In the genomic region with DNA sequence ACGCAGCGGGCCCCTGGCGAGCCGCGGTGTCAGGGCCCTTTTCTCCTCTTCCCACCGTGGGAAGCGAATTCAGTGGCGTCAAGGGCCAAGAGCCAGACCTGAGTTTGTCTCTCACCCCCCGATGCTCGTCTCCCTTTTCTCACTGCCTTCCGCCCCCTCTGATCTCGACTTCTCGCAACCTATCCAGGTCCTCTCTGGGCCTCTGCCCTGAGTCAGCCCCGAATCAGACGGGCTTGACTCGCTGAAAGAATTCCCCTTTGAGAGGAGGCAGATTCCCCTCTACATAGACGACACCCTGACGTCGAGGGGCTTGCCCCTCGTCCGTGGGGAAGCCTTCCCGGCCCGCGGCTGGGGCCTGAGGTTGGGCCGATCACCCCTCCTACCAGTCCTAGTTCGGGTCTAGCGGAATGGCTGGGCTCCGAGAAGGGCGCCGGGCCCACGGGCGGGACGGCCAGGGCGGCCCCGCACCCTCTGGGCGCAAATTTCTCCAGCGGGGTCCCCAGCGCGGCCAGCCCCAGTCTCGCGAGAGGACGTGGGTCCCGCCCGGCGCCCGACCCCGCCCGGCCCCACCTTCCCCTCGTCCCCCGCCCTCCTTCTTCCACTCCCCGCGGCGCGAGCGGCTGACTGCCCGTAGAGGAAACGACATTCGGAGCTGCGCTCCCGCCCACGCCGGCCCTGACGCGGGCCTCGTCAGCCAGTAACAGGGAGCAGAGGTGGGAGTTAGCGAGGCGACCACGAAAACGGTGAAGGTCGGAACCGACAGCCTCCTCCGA, we compare ENCODE assay signal across 8 cellular contexts. TPM values are rescaled to one million over a fixed set of nuclear protein-coding genes. Genes with fewer than 3 reads are reported as not detected.
DNase-seq lines count a peak whose midpoint lies in the region; ATAC-seq and TF ChIP-seq lines count a peak whose summit lies in the region.

A gene with protein sequence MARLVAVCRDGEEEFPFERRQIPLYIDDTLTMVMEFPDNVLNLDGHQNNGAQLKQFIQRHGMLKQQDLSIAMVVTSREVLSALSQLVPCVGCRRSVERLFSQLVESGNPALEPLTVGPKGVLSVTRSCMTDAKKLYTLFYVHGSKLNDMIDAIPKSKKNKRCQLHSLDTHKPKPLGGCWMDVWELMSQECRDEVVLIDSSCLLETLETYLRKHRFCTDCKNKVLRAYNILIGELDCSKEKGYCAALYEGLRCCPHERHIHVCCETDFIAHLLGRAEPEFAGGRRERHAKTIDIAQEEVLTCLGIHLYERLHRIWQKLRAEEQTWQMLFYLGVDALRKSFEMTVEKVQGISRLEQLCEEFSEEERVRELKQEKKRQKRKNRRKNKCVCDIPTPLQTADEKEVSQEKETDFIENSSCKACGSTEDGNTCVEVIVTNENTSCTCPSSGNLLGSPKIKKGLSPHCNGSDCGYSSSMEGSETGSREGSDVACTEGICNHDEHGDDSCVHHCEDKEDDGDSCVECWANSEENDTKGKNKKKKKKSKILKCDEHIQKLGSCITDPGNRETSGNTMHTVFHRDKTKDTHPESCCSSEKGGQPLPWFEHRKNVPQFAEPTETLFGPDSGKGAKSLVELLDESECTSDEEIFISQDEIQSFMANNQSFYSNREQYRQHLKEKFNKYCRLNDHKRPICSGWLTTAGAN (plus strand): TSS at position 600 of the 773 bp plus-strand sequence. CDS start 806 bp downstream, outside the sequence.

- TF ChIP-seq CTCF in GM06990 (IDR thresholded peaks at IDR 0.05; ENCODE audit: insufficient read depth, low read length, poor library complexity, severe bottlenecking): no peak

- H3K4me3 Mint-ChIP-seq in activated naive CD4-positive, alpha-beta T cell treated with anti-CD3 and anti-CD28 coated beads, Interleukin-2, amount 50 U/mL, for 24 hours: peak within 1 kb of the TSS; percentile 93

- peak within 1 kb of the TSS; percentile 81 for H3K4me3 ChIP-seq in GM06990 (replicated peaks; ENCODE audit: low read depth, low read length)

- H3K27me3 ChIP-seq in GM06990 (replicated peaks; ENCODE audit: control insufficient read depth, insufficient read depth, low read length): no peaks in the 10 kb centered on the region

- peak within 1 kb of the TSS; percentile 98 for H3K27ac Mint-ChIP-seq in activated naive CD4-positive, alpha-beta T cell treated with anti-CD3 and anti-CD28 coated beads, Interleukin-2, amount 50 U/mL, for 24 hours

- ATAC-seq in HG02610 (IDR thresholded peaks at IDR 0.05; ENCODE audit: unreplicated experiment): peak; percentile 49

- peaks cover 3% of the 10 kb centered on the region for H3K36me3 Mint-ChIP-seq in activated naive CD4-positive, alpha-beta T cell treated with anti-CD3 and anti-CD28 coated beads, Interleukin-2, amount 50 U/mL, for 24 hours

- H3K27me3 Mint-ChIP-seq in activated naive CD4-positive, alpha-beta T cell treated with anti-CD3 and anti-CD28 coated beads, Interleukin-2, amount 50 U/mL, for 24 hours: no peaks in the 10 kb centered on the region

- H3K4me1 Mint-ChIP-seq in activated naive CD4-positive, alpha-beta T cell treated with anti-CD3 and anti-CD28 coated beads, Interleukin-2, amount 50 U/mL, for 24 hours: peaks cover 26% of the 10 kb centered on the region

- DNase-seq in GM06990 (ENCODE audit: extremely low read depth, insufficient read length) (peak; percentile 94), NCI-H1105 (lab: John Stamatoyannopoulos, UW) (peak; percentile 79), SKM-1 (lab: John Stamatoyannopoulos, UW; ENCODE audit: unreplicated experiment) (peak; percentile 75), globus pallidus (ENCODE audit: low spot score) (peak; percentile 88), occipital lobe (lab: John Stamatoyannopoulos, UW) (peak; percentile 90), superior temporal gyrus (ENCODE audit: extremely low spot score) (peak; percentile 79)

- no peaks in the 10 kb centered on the region for H3K36me3 ChIP-seq in GM06990 (ENCODE audit: control insufficient read depth, insufficient read depth, low read length)

- no peaks in the 10 kb centered on the region for H3K9me3 Mint-ChIP-seq in activated naive CD4-positive, alpha-beta T cell treated with anti-CD3 and anti-CD28 coated beads, Interleukin-2, amount 50 U/mL, for 24 hours

RNA-seq across cellular contexts. Expression of the gene that starts here (rescaled TPM):
- total RNA-seq in occipital lobe: 60.7 TPM

Comparison
In these comparisons a context has a peak if more than half of its experiments do, and no peak if none do; other contexts are left out.
1. Peak in every context shown above with its lines: DNase-seq, ATAC-seq and H3K4me3 ChIP-seq.